In genomic region chr6:3776881-3777507, GRCh38 we compare ENCODE assay signal across 18 cellular contexts. TPM values are rescaled to one million over a fixed set of nuclear protein-coding genes. Genes with fewer than 3 reads are reported as not detected.
A peak's percentile ranks its signal among the peaks of the same experiment; 100 is the strongest.
DNase-seq lines count a peak whose midpoint lies in the region; ATAC-seq, FAIRE-seq and TF ChIP-seq lines count a peak whose summit lies in the region.
"Had no signal": no experiment of that assay in that cellular context is flagged by ENCODE, and none has a peak within 500 bp of the region (broad histone marks: within the 10 kb centered on the region; RNA-seq: fewer than 3 reads in every experiment).

No MANE protein-coding gene starts in this region.

- no peaks in the 10 kb centered on the region for H3K9me3 Mint-ChIP-seq in T-helper 2 cell treated with Interferon-gamma antibody and Interleukin-4, amounts not matched to agents 5 μg/mL and 100 μg/mL, for 36 hours

- POLR2A ChIA-PET in BJ (lab: Charles Lee), result no interaction called here

- intact Hi-C loops in breast epithelium (cut with DNase I; ENCODE audit: low total_unique reads), result no loop called here

- no peaks in the 10 kb centered on the region for H3K36me3 ChIP-seq in BJ (ENCODE audit: control insufficient read depth, insufficient read depth, low read length)
- no peaks in the 10 kb centered on the region for H3K36me3 ChIP-seq in breast epithelium
- H3K36me3 ChIP-seq: left ventricle myocardium inferior, Peyer's patch had no signal

- DNase-seq in BJ (ENCODE audit: low read depth) (no peak), GM12891 (ENCODE audit: insufficient read length, low spot score) (no peak), iPS-NIHi7 (ENCODE audit: extremely low spot score) (peak; percentile 82), AML-193 (lab: John Stamatoyannopoulos, UW) (no peak), breast epithelium (ENCODE audit: low spot score in 2 of 2) (no peak)
- DNase-seq in T-helper 2 cell treated with Interferon-gamma antibody and Interleukin-4, amounts not matched to agents 5 μg/mL and 100 μg/mL, for 36 hours (ENCODE audit: low spot score), result no peak
- DNase-seq: activated T-cell treated with anti-CD3 and anti-CD28 coated beads, Interleukin-2, amount 50 U/mL, for 1 hour; anterior cingulate cortex; CD4-positive, CD25-positive, alpha-beta regulatory T cell; effector CD8-positive, alpha-beta T cell; HFFc6; left ventricle myocardium inferior; NCI-H2081 treated with DMSO at 0.1 percent for 48 hours; occipital lobe; Peyer's patch; stimulated activated CD4-positive, alpha-beta T cell treated with anti-CD3 and anti-CD28 coated beads, Interleukin-12 subunit alpha, Interleukin-12 subunit beta, amount 100 ng/mL, for 4 hours had no signal

- TF ChIP-seq POLR2A in GM12891 (IDR thresholded peaks at IDR 0.05; ENCODE audit: low read depth, low read length), result no peak
- no peak for TF ChIP-seq POLR2A in breast epithelium (IDR thresholded peaks at IDR 0.05)

- H3K27ac ChIP-seq in breast epithelium, result no peak overlapping the region
- H3K27ac ChIP-seq: left ventricle myocardium inferior, Peyer's patch had no signal

- peak; percentile 54 for FAIRE-seq in GM12891 (lab: Jason Lieb, UNC)

- CTCF ChIA-PET in BJ (lab: Yijun Ruan, JAX), result no interaction called here

- no peaks in the 10 kb centered on the region for H3K27me3 Mint-ChIP-seq in T-helper 2 cell treated with Interferon-gamma antibody and Interleukin-4, amounts not matched to agents 5 μg/mL and 100 μg/mL, for 36 hours (ENCODE audit: low read depth)
- H3K27me3 Mint-ChIP-seq: CD4-positive, CD25-positive, alpha-beta regulatory T cell had no signal

- H3K4me1 ChIP-seq in breast epithelium, result no peaks in the 10 kb centered on the region
- H3K4me1 ChIP-seq: Peyer's patch had no signal

- peak overlapping the region; percentile 22 for H3K27ac Mint-ChIP-seq in T-helper 2 cell treated with Interferon-gamma antibody and Interleukin-4, amounts not matched to agents 5 μg/mL and 100 μg/mL, for 36 hours
- H3K27ac Mint-ChIP-seq: CD4-positive, CD25-positive, alpha-beta regulatory T cell; HFFc6 had no signal

- H3K27me3 ChIP-seq in BJ (ENCODE audit: control insufficient read depth, insufficient read depth, low read length) (no peaks in the 10 kb centered on the region), breast epithelium (no peaks in the 10 kb centered on the region)
- H3K27me3 ChIP-seq: Peyer's patch had no signal

- TF ChIP-seq CTCF in BJ (IDR thresholded peaks at IDR 0.05; ENCODE audit: insufficient read depth, low read depth, low read length) (0 out of 2 replicates have a peak, but pooled peaks have one; percentile 11), breast epithelium (IDR thresholded peaks at IDR 0.05) (no peak)

- no peaks in the 10 kb centered on the region for H3K36me3 Mint-ChIP-seq in T-helper 2 cell treated with Interferon-gamma antibody and Interleukin-4, amounts not matched to agents 5 μg/mL and 100 μg/mL, for 36 hours (ENCODE audit: low read depth)
- H3K36me3 Mint-ChIP-seq: CD4-positive, CD25-positive, alpha-beta regulatory T cell had no signal

- no peak for ATAC-seq in GM21723 (IDR thresholded peaks at IDR 0.05; ENCODE audit: unreplicated experiment)
- no peak for ATAC-seq in GM21367 (IDR thresholded peaks at IDR 0.05; ENCODE audit: unreplicated experiment)

- H3K4me3 ChIP-seq in BJ (ENCODE audit: low read depth, low read length) (no peak overlapping the region), breast epithelium (no peak overlapping the region)
- H3K4me3 ChIP-seq: left ventricle myocardium inferior, Peyer's patch had no signal

- H3K4me1 Mint-ChIP-seq in T-helper 2 cell treated with Interferon-gamma antibody and Interleukin-4, amounts not matched to agents 5 μg/mL and 100 μg/mL, for 36 hours (ENCODE audit: low read depth), result no peaks in the 10 kb centered on the region
- H3K4me1 Mint-ChIP-seq: CD4-positive, CD25-positive, alpha-beta regulatory T cell had no signal

- no peaks in the 10 kb centered on the region for H3K9me3 ChIP-seq in breast epithelium
- H3K9me3 ChIP-seq: left ventricle myocardium inferior, Peyer's patch had no signal

- H3K4me3 Mint-ChIP-seq in T-helper 2 cell treated with Interferon-gamma antibody and Interleukin-4, amounts not matched to agents 5 μg/mL and 100 μg/mL, for 36 hours, result no peak overlapping the region
- H3K4me3 Mint-ChIP-seq: CD4-positive, CD25-positive, alpha-beta regulatory T cell; HFFc6 had no signal

TF ChIP-seq in GM12891, 5 proteins besides CTCF, POLR2A, EP300 and RAD21:
- no peak for TF ChIP-seq PAX5 (IDR thresholded peaks at IDR 0.05; ENCODE audit: insufficient read depth, low read length, severe bottlenecking)
- TF ChIP-seq POU2F2 (IDR thresholded peaks at IDR 0.05; ENCODE audit: low read depth, low read length), result no peak
- TF ChIP-seq TAF1 (IDR thresholded peaks at IDR 0.05; ENCODE audit: low read depth, low read length), result no peak
- no peak for TF ChIP-seq POLR2AphosphoS5 (IDR thresholded peaks at IDR 0.05; ENCODE audit: low read depth, low read length)
- no peak for TF ChIP-seq SPI1 (IDR thresholded peaks at IDR 0.05; ENCODE audit: low read depth, low read length)

RNA-seq across cellular contexts. Expression of gene PXDC1, which starts 25.5 kb away (rescaled TPM):
- polyA plus RNA-seq in BJ (2011; rRNA removed), result 24.0 and 25.1 TPM in 2 replicates
- 30.2 and 34.9 TPM in 2 replicates for polyA minus RNA-seq in BJ (2011; rRNA and poly(A)+ RNA removed)
- 0.22 TPM for polyA plus RNA-seq in GM12891 (2012; ENCODE audit: low read depth, missing spikeins)
- 100 to 1,000 TPM in 1 of 3 donors, 10 to 100 TPM in 2; 86.2 to 122 (median 88.0) TPM for total RNA-seq in breast epithelium
- polyA plus RNA-seq: CD4-positive, CD25-positive, alpha-beta regulatory T cell had no signal
